1 cellular context compared by ENCODE assay signal in genomic region chr11:1784761-1785650, GRCh38.
TF ChIP-seq lines count a peak whose summit lies in the region.

No MANE protein-coding gene starts in this region.

TF ChIP-seq in HepG2, 621 proteins besides CTCF, POLR2A, EP300 and RAD21:
- TF ChIP-seq ZBTB4 (CRISPR knock-in tag; IDR thresholded peaks at IDR 0.05; ENCODE audit: borderline replicate concordance) (0 out of 2 replicates have a peak, but pooled peaks have one; percentile 33), HNF4A (CRISPR knock-in tag; IDR thresholded peaks at IDR 0.05) (0 out of 2 replicates have a peak, but pooled peaks have one; percentile 14), SMAD3 (CRISPR knock-in tag; IDR thresholded peaks at IDR 0.05) (no peak), ZBTB14 (CRISPR knock-in tag; IDR thresholded peaks at IDR 0.05) (no peak), ZMYM3 (CRISPR knock-in tag; IDR thresholded peaks at IDR 0.05) (0 out of 2 replicates have a peak, but pooled peaks have one; percentile 32), ZNF362 (CRISPR knock-in tag; IDR thresholded peaks at IDR 0.05; ENCODE audit: borderline replicate concordance) (peak; percentile 62; the same call in 1 of the 2 replicates), ZBTB43 (CRISPR knock-in tag; conservative IDR thresholded peaks at IDR 0.05) (no peak), ZNF687 (CRISPR knock-in tag; IDR thresholded peaks at IDR 0.05) (peak; percentile 20; the same call in 1 of the 2 replicates), ZMYM4 (CRISPR knock-in tag; IDR thresholded peaks at IDR 0.05) (no peak), ZNF770 (CRISPR knock-in tag; IDR thresholded peaks at IDR 0.05) (peak; percentile 97)
